Comparison of ENCODE assay signal across 15 cellular contexts in the genomic region with DNA sequence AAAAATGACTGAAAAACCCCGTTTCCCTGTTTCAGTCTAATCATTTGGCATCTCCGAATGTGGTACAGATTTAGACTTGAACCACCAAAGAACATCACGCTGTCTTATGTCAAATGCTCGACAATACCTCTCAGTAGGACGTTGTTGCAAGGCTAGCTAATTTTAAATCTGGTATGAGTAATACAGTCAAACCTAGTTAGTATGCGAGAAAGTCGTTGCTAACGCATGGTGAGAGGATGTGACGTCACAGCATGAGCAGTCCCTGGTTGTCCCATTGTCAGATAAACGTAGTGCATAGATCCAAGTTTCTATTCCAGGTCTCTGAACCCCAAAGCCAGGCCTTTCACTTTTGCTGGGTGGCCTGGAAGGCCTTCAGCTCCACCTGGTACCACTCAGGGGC. TPM values are rescaled to one million over a fixed set of nuclear protein-coding genes. Genes with fewer than 3 reads are reported as not detected.
DNase-seq lines count a peak whose midpoint lies in the region.
"Had no signal": no experiment of that assay in that cellular context is flagged by ENCODE, and none has a peak within 500 bp of the region (broad histone marks: within the 10 kb centered on the region; RNA-seq: fewer than 3 reads in every experiment).

No MANE protein-coding gene starts in this region.

- DNase-seq in ELR (ENCODE audit: low read depth) = peak; percentile 68
- peak; percentile 60 for DNase-seq in RKO (ENCODE audit: low spot score)
- peak; percentile 68 for DNase-seq in dermis blood vessel endothelial cell
- DNase-seq in putamen (ENCODE audit: low spot score) = peak; percentile 66
- DNase-seq in NK-92 (lab: John Stamatoyannopoulos, UW; ENCODE audit: unreplicated experiment) = no peak
- DNase-seq in NCI-H1092 treated with DMSO at 0.1 percent for 48 hours (lab: John Stamatoyannopoulos, UW) = no peak
- no peak for DNase-seq in NCI-H2171 (lab: John Stamatoyannopoulos, UW)
- DNase-seq: activated naive CD8-positive, alpha-beta T cell treated with anti-CD3 and anti-CD28 coated beads for 36 hours; glutamatergic neuron; GM23248; MG63; naive B cell; NCI-H2029; NCI-H510A; testis had no signal

RNA-seq across cellular contexts. Expression of gene SETD7, which starts 44.7 kb away (rescaled TPM):
- total RNA-seq in dermis blood vessel endothelial cell = 65.8 and 70.6 TPM in 2 replicates

RNA-seq across cellular contexts. Expression of gene RAB33B, which starts 57.4 kb away (rescaled TPM):
- total RNA-seq in dermis blood vessel endothelial cell = 19.3 and 27.1 TPM in 2 replicates

Comparison
In these comparisons a context has a peak if more than half of its experiments do, and no peak if none do; other contexts are left out.
1. DNase-seq: peak in ELR (single experiment), RKO (single experiment), dermis blood vessel endothelial cell (single experiment) and putamen (single experiment); none in NK-92 (single experiment), NCI-H1092 treated with DMSO at 0.1 percent for 48 hours (single experiment) and NCI-H2171 (single experiment).